8 cellular contexts compared by ENCODE assay signal in the genomic region with DNA sequence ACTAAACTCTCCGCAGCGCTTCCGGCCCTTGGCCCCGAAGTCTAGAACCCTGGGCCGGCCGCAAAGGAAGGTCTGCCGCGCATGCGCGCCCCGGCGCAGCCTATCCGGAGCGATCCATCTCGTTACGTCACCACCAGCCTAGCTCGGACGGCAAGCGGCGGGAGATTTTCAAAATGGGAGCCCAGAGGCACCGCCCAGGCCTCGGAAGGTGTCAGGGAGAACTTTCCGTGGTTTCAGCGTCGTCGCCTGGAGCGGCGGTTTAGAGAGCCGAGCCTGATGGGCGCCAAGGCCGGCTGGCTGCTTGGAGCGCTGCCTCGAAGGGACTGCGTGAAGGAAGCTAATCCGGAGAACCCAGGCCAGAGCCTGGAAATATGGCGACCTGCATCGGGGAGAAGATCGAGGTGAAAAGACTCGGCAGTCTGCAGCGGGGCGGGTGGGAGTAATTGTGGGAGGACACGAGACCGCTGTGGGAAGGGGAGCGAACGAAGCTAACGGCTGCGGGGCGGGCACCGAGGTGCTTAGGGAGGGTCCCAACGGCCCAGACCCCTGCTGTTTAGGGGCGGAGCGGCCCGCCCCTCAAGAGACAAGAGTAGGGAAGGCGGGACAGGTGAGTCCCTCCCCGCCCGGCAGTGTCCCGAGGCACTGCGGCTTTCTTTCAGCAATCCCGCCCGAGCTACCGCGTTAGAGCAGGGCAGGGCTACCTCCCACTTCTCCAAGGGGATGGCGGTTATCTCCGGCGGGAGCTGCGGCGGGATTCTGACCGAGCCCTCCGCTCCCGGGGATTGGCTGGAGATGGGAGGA. TPM values are rescaled to one million over a fixed set of nuclear protein-coding genes. Genes with fewer than 3 reads are reported as not detected.
DNase-seq lines count a peak whose midpoint lies in the region; ATAC-seq and TF ChIP-seq lines count a peak whose summit lies in the region.

A gene (plus strand): TSS at position 130 of the 801 bp plus-strand sequence. CDS start 242 bp downstream, at position 372.

- peak within 1 kb of the TSS; percentile 96 to 99 for H3K27ac Mint-ChIP-seq in activated naive CD4-positive, alpha-beta T cell treated with anti-CD3 and anti-CD28 coated beads, Interleukin-2, amount 50 U/mL, for 72 hours

- WGBS in testis, 2 donors, result 1% methylated on average over 70 of the region's 70 CpGs; no CpG with 5 or more reads in 1 of the 2 donors

- peak; percentile 91 for ATAC-seq in HG02678 (IDR thresholded peaks at IDR 0.05; ENCODE audit: unreplicated experiment)
- peak; percentile 93 to 95 for ATAC-seq in activated naive CD4-positive, alpha-beta T cell treated with anti-CD3 and anti-CD28 coated beads, Interleukin-2, amount 50 U/mL, for 72 hours

- no peaks in the 10 kb centered on the region for H3K9me3 ChIP-seq in testis

- H3K9me3 Mint-ChIP-seq in activated naive CD4-positive, alpha-beta T cell treated with anti-CD3 and anti-CD28 coated beads, Interleukin-2, amount 50 U/mL, for 72 hours, result no peaks in the 10 kb centered on the region

- H3K36me3 ChIP-seq in testis (ENCODE audit: low read depth, missing control alignments), result no peaks in the 10 kb centered on the region

- no peak for TF ChIP-seq CTCF in GM12864 (IDR thresholded peaks at IDR 0.05; ENCODE audit: low read depth, low read length, missing control alignments)
- no peak for TF ChIP-seq CTCF in testis (IDR thresholded peaks at IDR 0.05)

- intact Hi-C loops in testis (cut with DNase I; ENCODE audit: low total_unique reads), result no loop called here

- H3K27ac ChIP-seq in testis, result peak within 1 kb of the TSS; percentile 36 to 75

- DNase-seq in GM12864 (ENCODE audit: low read depth) (peak; percentile 91), NCI-H1105 treated with DMSO at 0.1 percent for 48 hours (lab: John Stamatoyannopoulos, UW) (peak; percentile 86), SKM-1 treated with dmso at 0.1 percent for 144 hours (lab: John Stamatoyannopoulos, UW; ENCODE audit: unreplicated experiment) (peak; percentile 95), glomerular visceral epithelial cell (ENCODE audit: extremely low spot score) (peak; percentile 98), occipital lobe (lab: John Stamatoyannopoulos, UW) (peak; percentile 87), testis (peak; percentile 97)
- peak; percentile 92 to 97 for DNase-seq in activated naive CD4-positive, alpha-beta T cell treated with anti-CD3 and anti-CD28 coated beads, Interleukin-2, amount 50 U/mL, for 72 hours (ENCODE audit: low spot score in 2 of 2)

- H3K4me1 ChIP-seq in testis, result peaks cover 6% of the 10 kb centered on the region

- peak within 1 kb of the TSS; percentile 73 for H3K4me3 ChIP-seq in GM12864 (ENCODE audit: low read depth, low read length)
- H3K4me3 ChIP-seq in testis, result peak within 1 kb of the TSS; percentile 64 to 80

- peaks cover 23 to 30% of the 10 kb centered on the region in 2 donors for H3K36me3 Mint-ChIP-seq in activated naive CD4-positive, alpha-beta T cell treated with anti-CD3 and anti-CD28 coated beads, Interleukin-2, amount 50 U/mL, for 72 hours

- H3K27me3 ChIP-seq in testis, result no peaks in the 10 kb centered on the region

- TF ChIP-seq POLR2A in testis (IDR thresholded peaks at IDR 0.05), result no peak

RNA-seq across cellular contexts. Expression of the gene that starts here (rescaled TPM):
- total RNA-seq in activated naive CD4-positive, alpha-beta T cell treated with anti-CD3 and anti-CD28 coated beads, Interleukin-2, amount 50 U/mL, for 72 hours, result 10 to 100 TPM; 50.5 to 76.4 TPM
- total RNA-seq in occipital lobe, result 11.7 TPM
- 10 to 100 TPM; 22.2 to 36.0 TPM for total RNA-seq in testis
- polyA plus RNA-seq in testis (ENCODE audit: insufficient read depth, low read depth, low replicate concordance), result 31.3 TPM

Comparison
In these comparisons a context has a peak if more than half of its experiments do, and no peak if none do; other contexts are left out.
1. Peak in every context shown above with its lines: DNase-seq, ATAC-seq, H3K4me3 ChIP-seq and H3K27ac ChIP-seq.